25 cellular contexts compared by ENCODE assay signal in genomic region chr7:139407555-139407954, GRCh38.
"Had no signal": no experiment of that assay in that cellular context is flagged by ENCODE, and none has a peak within 500 bp of the region (broad histone marks: within the 10 kb centered on the region; RNA-seq: fewer than 3 reads in every experiment).

No MANE protein-coding gene starts in this region.

- FAIRE-seq: frontal cortex, keratinocyte had no signal

- H3K4me3 Mint-ChIP-seq: immature natural killer cell; naive thymus-derived CD8-positive, alpha-beta T cell; neural crest cell; stimulated activated naive CD8-positive, alpha-beta T cell treated with anti-CD3 and anti-CD28 coated beads, Interleukin-15, amount 100 ng/mL, for 72 hours had no signal

- H3K4me1 Mint-ChIP-seq: neural crest cell; stimulated activated naive CD8-positive, alpha-beta T cell treated with anti-CD3 and anti-CD28 coated beads, Interleukin-15, amount 100 ng/mL, for 72 hours had no signal

- H3K27ac Mint-ChIP-seq: immature natural killer cell, progenitor cell of endocrine pancreas had no signal

- H3K4me1 ChIP-seq: lower lobe of right lung, parathyroid adenoma, suprapubic skin, transverse colon, upper lobe of right lung, uterus had no signal

- ATAC-seq: left ventricle myocardium superior; lower lobe of right lung; naive thymus-derived CD8-positive, alpha-beta T cell; sciatic nerve; stimulated activated naive CD8-positive, alpha-beta T cell treated with anti-CD3 and anti-CD28 coated beads, Interleukin-15, amount 100 ng/mL, for 72 hours; upper lobe of right lung had no signal

- DNase-seq: dorsolateral prefrontal cortex; effector CD4-positive, alpha-beta T cell; hypothalamus; immature natural killer cell; left ventricle myocardium superior; lower lobe of right lung; naive thymus-derived CD8-positive, alpha-beta T cell; stimulated activated CD4-positive, alpha-beta T cell treated with anti-CD3 and anti-CD28 coated beads, Interleukin-12 subunit alpha, Interleukin-12 subunit beta, amount 100 ng/mL, for 4 hours; stimulated activated CD4-positive, alpha-beta T cell treated with anti-CD3 and anti-CD28 coated beads, Interleukin-1b, Interleukin-23, amount 100 ng/mL, for 48 hours; stimulated activated CD4-positive, alpha-beta T cell treated with anti-CD3 and anti-CD28 coated beads, Interleukin-4, amount 100 ng/mL, for 1 hour; stimulated activated CD8-positive, alpha-beta memory T cell treated with anti-CD3 and anti-CD28 coated beads, Interleukin-4, amount 100 ng/mL, for 48 hours; stimulated activated naive CD4-positive, alpha-beta T cell; stimulated activated naive CD8-positive, alpha-beta T cell treated with anti-CD3 and anti-CD28 coated beads, Interleukin-15, amount 100 ng/mL, for 72 hours; transverse colon; upper lobe of right lung; uterus had no signal

- H3K4me2 ChIP-seq: smooth muscle cell had no signal

- H3K27me3 ChIP-seq: dorsolateral prefrontal cortex, neutrophil, suprapubic skin, transverse colon, upper lobe of right lung, uterus had no signal

- H3K36me3 ChIP-seq: uterus had no signal

- H3K27ac ChIP-seq: dorsolateral prefrontal cortex, lower lobe of right lung, neutrophil, parathyroid adenoma, suprapubic skin, transverse colon, upper lobe of right lung, uterus had no signal

- H3K9me3 ChIP-seq: lower lobe of right lung, neutrophil, suprapubic skin, transverse colon, upper lobe of right lung, uterus had no signal

- H3K4me3 ChIP-seq: lower lobe of right lung, smooth muscle cell, suprapubic skin, transverse colon, upper lobe of right lung, uterus had no signal

- H3K9me3 Mint-ChIP-seq: immature natural killer cell; naive thymus-derived CD8-positive, alpha-beta T cell; neural crest cell; stimulated activated naive CD8-positive, alpha-beta T cell treated with anti-CD3 and anti-CD28 coated beads, Interleukin-15, amount 100 ng/mL, for 72 hours had no signal

- H3K27me3 Mint-ChIP-seq: naive thymus-derived CD8-positive, alpha-beta T cell; progenitor cell of endocrine pancreas; stimulated activated naive CD8-positive, alpha-beta T cell treated with anti-CD3 and anti-CD28 coated beads, Interleukin-15, amount 100 ng/mL, for 72 hours had no signal
